8 cellular contexts compared by ENCODE assay signal in the genomic region with DNA sequence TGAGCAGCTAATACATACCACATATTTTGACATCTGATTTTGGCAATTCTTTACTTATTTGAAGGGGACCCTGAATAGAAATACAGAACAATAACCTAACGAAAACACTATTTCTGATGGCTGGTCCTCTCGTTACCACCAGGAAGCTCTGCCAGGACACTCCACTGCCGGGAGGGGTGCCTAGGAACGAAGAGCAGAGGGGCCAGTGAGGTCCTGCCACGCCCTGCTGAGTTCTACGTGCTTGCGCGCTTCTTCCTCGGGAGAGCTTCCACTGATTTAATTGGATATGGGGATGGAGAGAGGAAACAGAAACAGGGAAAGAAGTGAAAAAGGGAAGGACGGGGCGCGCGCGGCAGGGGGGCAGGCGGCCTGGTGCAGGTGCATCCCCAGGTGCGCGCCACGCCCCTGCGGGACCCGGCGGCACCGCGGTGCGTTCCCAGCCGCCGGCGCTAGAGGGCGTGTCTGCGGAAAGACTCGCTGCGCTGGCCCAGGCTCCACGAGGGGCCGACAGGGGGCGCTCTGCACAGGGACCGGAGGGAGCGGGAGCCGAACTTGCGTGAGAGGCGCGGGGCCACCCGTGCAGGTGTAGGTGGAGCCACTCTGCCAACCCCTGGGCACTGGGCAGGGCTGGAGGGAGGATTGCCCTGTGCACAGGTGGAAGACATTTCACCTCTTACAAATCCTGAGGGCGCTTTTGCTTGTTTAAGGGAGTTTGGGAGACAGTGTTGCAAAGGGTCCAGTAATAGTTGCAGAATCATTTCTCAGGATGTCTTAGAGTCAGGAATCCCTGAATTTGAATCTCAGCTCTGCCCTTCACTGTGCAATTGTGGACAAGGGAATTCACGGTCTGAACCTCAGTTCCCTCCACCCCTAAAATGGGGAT.
A peak's percentile ranks its signal among the peaks of the same experiment; 100 is the strongest.
DNase-seq lines count a peak whose midpoint lies in the region; ATAC-seq and TF ChIP-seq lines count a peak whose summit lies in the region.

No MANE protein-coding gene starts in this region.

- POLR2A ChIA-PET in activated CD4-positive, alpha-beta T cell treated with anti-CD3 and anti-CD28 coated beads, Interleukin-2, amount 10 ng/mL, durations not matched to agents 7 days and 5 days (lab: Charles Lee) = no interaction called here

- H3K4me3 ChIP-seq in testis = no peak overlapping the region

- H3K4me1 ChIP-seq in testis = no peaks in the 10 kb centered on the region

- intact Hi-C loops in testis (cut with DNase I; ENCODE audit: low total_unique reads) = no loop called here

- no peak overlapping the region for H3K4me3 Mint-ChIP-seq in activated CD4-positive, alpha-beta T cell treated with anti-CD3 and anti-CD28 coated beads, Interleukin-2, amount 10 ng/mL, durations not matched to agents 7 days and 5 days
- H3K4me3 Mint-ChIP-seq in natural killer cell treated with Interleukin-12 subunit alpha and Interleukin-12 subunit beta and Interleukin-15 and Interleukin-18, amount 100 ng/mL, for 72 hours = no peak overlapping the region

- DNase-seq in activated CD4-positive, alpha-beta T cell treated with anti-CD3 and anti-CD28 coated beads, Interleukin-2, amount 10 ng/mL, durations not matched to agents 7 days and 5 days = peak; percentile 72
- DNase-seq in effector CD4-positive, alpha-beta T cell = peak; percentile 31
- peak; percentile 70 for DNase-seq in natural killer cell treated with Interleukin-12 subunit alpha and Interleukin-12 subunit beta and Interleukin-15 and Interleukin-18, amount 100 ng/mL, for 72 hours (ENCODE audit: low spot score)
- DNase-seq in testis (peak; percentile 82), NCI-H774 (lab: John Stamatoyannopoulos, UW) (no peak)

- no peak overlapping the region for H3K27ac Mint-ChIP-seq in activated CD4-positive, alpha-beta T cell treated with anti-CD3 and anti-CD28 coated beads, Interleukin-2, amount 10 ng/mL, durations not matched to agents 7 days and 5 days
- H3K27ac Mint-ChIP-seq in natural killer cell treated with Interleukin-12 subunit alpha and Interleukin-12 subunit beta and Interleukin-15 and Interleukin-18, amount 100 ng/mL, for 72 hours = no peak overlapping the region

- no peaks in the 10 kb centered on the region for H3K9me3 ChIP-seq in testis

- H3K4me1 Mint-ChIP-seq in activated CD4-positive, alpha-beta T cell treated with anti-CD3 and anti-CD28 coated beads, Interleukin-2, amount 10 ng/mL, durations not matched to agents 7 days and 5 days = peaks cover 8% of the 10 kb centered on the region
- peaks cover 7 to 9% of the 10 kb centered on the region in 2 donors for H3K4me1 Mint-ChIP-seq in natural killer cell treated with Interleukin-12 subunit alpha and Interleukin-12 subunit beta and Interleukin-15 and Interleukin-18, amount 100 ng/mL, for 72 hours (ENCODE audit: low read depth in 2 of 2)

- TF ChIP-seq CTCF in testis (IDR thresholded peaks at IDR 0.05) = peak; percentile 71 to 94 (median 87)

- 14 to 17% methylated on average over 34 to 36 of the region's 43 CpGs for WGBS in testis, 2 donors

- no peaks in the 10 kb centered on the region for H3K27me3 Mint-ChIP-seq in activated CD4-positive, alpha-beta T cell treated with anti-CD3 and anti-CD28 coated beads, Interleukin-2, amount 10 ng/mL, durations not matched to agents 7 days and 5 days
- H3K27me3 Mint-ChIP-seq in natural killer cell treated with Interleukin-12 subunit alpha and Interleukin-12 subunit beta and Interleukin-15 and Interleukin-18, amount 100 ng/mL, for 72 hours = peaks cover 0 to 11% of the 10 kb centered on the region in 2 donors

- TF ChIP-seq POLR2A in testis (IDR thresholded peaks at IDR 0.05) = no peak

- no peaks in the 10 kb centered on the region for H3K9me3 Mint-ChIP-seq in activated CD4-positive, alpha-beta T cell treated with anti-CD3 and anti-CD28 coated beads, Interleukin-2, amount 10 ng/mL, durations not matched to agents 7 days and 5 days
- H3K9me3 Mint-ChIP-seq in natural killer cell treated with Interleukin-12 subunit alpha and Interleukin-12 subunit beta and Interleukin-15 and Interleukin-18, amount 100 ng/mL, for 72 hours = no peaks in the 10 kb centered on the region

- CTCF ChIA-PET in activated CD4-positive, alpha-beta T cell treated with anti-CD3 and anti-CD28 coated beads, Interleukin-2, amount 10 ng/mL, durations not matched to agents 7 days and 5 days (lab: Charles Lee) = interaction anchor here (0.9 to 1.0 kb wide), 3 partner anchors 11 to 36 kb away, joined by 3 read pairs; no protein-coding TSS in a partner anchor

- H3K36me3 Mint-ChIP-seq in activated CD4-positive, alpha-beta T cell treated with anti-CD3 and anti-CD28 coated beads, Interleukin-2, amount 10 ng/mL, durations not matched to agents 7 days and 5 days (ENCODE audit: low read depth) = no peaks in the 10 kb centered on the region
- H3K36me3 Mint-ChIP-seq in natural killer cell treated with Interleukin-12 subunit alpha and Interleukin-12 subunit beta and Interleukin-15 and Interleukin-18, amount 100 ng/mL, for 72 hours = no peaks in the 10 kb centered on the region

- no peaks in the 10 kb centered on the region for H3K27me3 ChIP-seq in testis

- no peaks in the 10 kb centered on the region for H3K36me3 ChIP-seq in testis (ENCODE audit: low read depth, missing control alignments)

- peak; percentile 80 for ATAC-seq in GM18861 (IDR thresholded peaks at IDR 0.05; ENCODE audit: unreplicated experiment)
- peak; percentile 69 for ATAC-seq in HG03280 (IDR thresholded peaks at IDR 0.05; ENCODE audit: unreplicated experiment)
- ATAC-seq in natural killer cell treated with Interleukin-12 subunit alpha and Interleukin-12 subunit beta and Interleukin-15 and Interleukin-18, amount 100 ng/mL, for 72 hours = peak; percentile 75 to 80
- no peak for ATAC-seq in HG03469 (IDR thresholded peaks at IDR 0.05; ENCODE audit: unreplicated experiment)

- no peak overlapping the region for H3K27ac ChIP-seq in testis
